Comparison of ENCODE assay signal across 8 cellular contexts in the genomic region with DNA sequence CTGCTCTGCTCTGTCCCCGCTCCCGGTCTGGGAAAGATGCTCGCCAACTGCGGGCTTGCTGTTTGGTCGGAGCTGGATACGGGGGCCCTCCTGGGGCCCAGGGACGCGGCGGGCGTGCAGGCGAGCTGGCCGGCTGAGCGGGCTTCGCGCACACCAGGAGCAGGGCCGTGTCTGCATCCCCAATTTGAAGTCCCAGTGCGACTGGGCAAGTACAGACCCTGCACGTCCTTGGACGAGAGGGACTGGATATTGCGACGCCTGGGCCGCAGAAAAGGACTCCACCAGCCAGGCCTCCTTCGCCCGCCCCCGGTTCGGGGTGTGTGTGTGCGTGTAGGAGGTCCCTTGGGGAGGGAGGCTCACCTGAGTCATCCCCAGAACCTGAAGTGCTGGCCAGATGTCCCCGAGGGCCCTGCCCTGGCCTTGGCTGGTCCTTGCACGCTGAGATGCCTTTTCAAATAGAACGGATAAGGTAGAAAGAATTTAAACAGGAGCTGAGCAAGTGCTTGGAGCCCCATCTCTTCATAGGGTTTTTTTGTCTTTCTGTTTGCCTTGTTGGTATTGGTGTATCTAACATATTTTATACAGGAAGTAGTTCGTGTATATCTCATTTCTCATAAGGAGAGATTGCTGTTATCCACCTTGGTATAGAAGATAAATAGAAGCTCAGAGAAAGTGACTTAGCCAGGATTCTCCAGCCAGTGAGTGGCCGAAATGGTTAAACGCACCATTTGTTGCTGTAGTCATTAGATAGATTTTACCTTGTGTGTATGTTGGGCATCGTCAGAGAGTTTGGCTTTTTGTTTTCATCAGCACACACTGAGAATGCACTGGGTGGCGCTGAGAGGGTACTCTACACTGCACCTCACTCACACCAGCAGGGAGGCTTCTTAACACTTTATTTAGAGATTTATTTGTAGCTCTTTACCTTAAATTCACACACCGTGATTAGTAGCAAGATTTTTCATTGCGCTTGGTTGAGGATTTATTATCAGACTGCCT. TPM values are rescaled to one million over a fixed set of nuclear protein-coding genes. Genes with fewer than 3 reads are reported as not detected.
DNase-seq lines count a peak whose midpoint lies in the region; ATAC-seq and TF ChIP-seq lines count a peak whose summit lies in the region.

No MANE protein-coding gene starts in this region.

- intact Hi-C loops in CD8-positive, alpha-beta T cell (cut with DNase I, micrococcal nuclease): loop anchor here in 1 of 2 experiments (5.0 kb wide), 1 partner anchor 296 kb away; no protein-coding TSS in a partner anchor
- intact Hi-C loops in lower lobe of right lung (cut with DNase I): no loop called here

- peak overlapping the region; percentile 59 for H3K27ac ChIP-seq in CD8-positive, alpha-beta T cell (ENCODE audit: low read depth, low read length)
- peak overlapping the region; percentile 93 for H3K27ac ChIP-seq in lower lobe of right lung

- H3K36me3 Mint-ChIP-seq in CD8-positive, alpha-beta T cell: peaks cover 9% of the 10 kb centered on the region
- H3K36me3 Mint-ChIP-seq in T-cell: no peaks in the 10 kb centered on the region
- no peaks in the 10 kb centered on the region for H3K36me3 Mint-ChIP-seq in stimulated activated memory B cell treated with anti-CD40 and anti-IgM and Interleukin-4, amounts not matched to agents 10 μg/mL and 1 μg/mL and 100 μg/mL, for 72 hours

- no peaks in the 10 kb centered on the region for H3K9me3 ChIP-seq in CD8-positive, alpha-beta T cell (ENCODE audit: low read length)
- no peaks in the 10 kb centered on the region for H3K9me3 ChIP-seq in lower lobe of right lung

- DNase-seq in CD8-positive, alpha-beta T cell: peak in 6 of 7 experiments; percentile 7 to 56 (median 28)
- DNase-seq in T-cell (peak in 14 of 34 experiments; percentile 6 to 35 (median 16)), lower lobe of right lung (no peak), NCI-H446 treated with DMSO at 0.1 percent for 48 hours (lab: John Stamatoyannopoulos, UW) (no peak)
- peak; percentile 16 for DNase-seq in central memory CD4-positive, alpha-beta T cell

- peaks cover 39% of the 10 kb centered on the region for H3K4me1 Mint-ChIP-seq in CD8-positive, alpha-beta T cell (ENCODE audit: low read depth)
- H3K4me1 Mint-ChIP-seq in T-cell: peaks cover 32 to 49% (median 48%) of the 10 kb centered on the region in 3 donors
- peaks cover 29% of the 10 kb centered on the region for H3K4me1 Mint-ChIP-seq in stimulated activated memory B cell treated with anti-CD40 and anti-IgM and Interleukin-4, amounts not matched to agents 10 μg/mL and 1 μg/mL and 100 μg/mL, for 72 hours

- TF ChIP-seq CTCF in CD8-positive, alpha-beta T cell (IDR thresholded peaks at IDR 0.05): no peak
- TF ChIP-seq CTCF in lower lobe of right lung (IDR thresholded peaks at IDR 0.05): no peak

- H3K4me3 Mint-ChIP-seq in CD8-positive, alpha-beta T cell: peak overlapping the region; percentile 93
- H3K4me3 Mint-ChIP-seq in T-cell: peak overlapping the region; percentile 89 to 93 (median 91)
- peak overlapping the region; percentile 96 for H3K4me3 Mint-ChIP-seq in stimulated activated memory B cell treated with anti-CD40 and anti-IgM and Interleukin-4, amounts not matched to agents 10 μg/mL and 1 μg/mL and 100 μg/mL, for 72 hours

- H3K27ac Mint-ChIP-seq in CD8-positive, alpha-beta T cell: peak overlapping the region; percentile 87
- peak overlapping the region; percentile 73 to 83 for H3K27ac Mint-ChIP-seq in T-cell
- peak overlapping the region; percentile 94 for H3K27ac Mint-ChIP-seq in stimulated activated memory B cell treated with anti-CD40 and anti-IgM and Interleukin-4, amounts not matched to agents 10 μg/mL and 1 μg/mL and 100 μg/mL, for 72 hours

- no peaks in the 10 kb centered on the region for H3K27me3 ChIP-seq in CD8-positive, alpha-beta T cell (ENCODE audit: insufficient read depth, low read length)
- H3K27me3 ChIP-seq in lower lobe of right lung (ENCODE audit: low read depth): no peaks in the 10 kb centered on the region

- CTCF ChIA-PET in CD8-positive, alpha-beta T cell (lab: Charles Lee): interaction anchor here (0.6 to 0.7 kb wide), 2 partner anchors 9 to 88 kb away, joined by 3 read pairs; no protein-coding TSS in a partner anchor
- CTCF ChIA-PET in T-cell (lab: Charles Lee): interaction anchor here (0.6 to 1.3 kb wide), 2 partner anchors 158 to 299 kb away, joined by 3 read pairs; no protein-coding TSS in a partner anchor

- peaks cover 23% of the 10 kb centered on the region for H3K4me1 ChIP-seq in CD8-positive, alpha-beta T cell (ENCODE audit: insufficient read depth, low read length)
- H3K4me1 ChIP-seq in lower lobe of right lung: peaks cover 37% of the 10 kb centered on the region

- peaks cover 5% of the 10 kb centered on the region for H3K9me3 Mint-ChIP-seq in CD8-positive, alpha-beta T cell
- H3K9me3 Mint-ChIP-seq in T-cell: peaks cover 0 to 4% (median 0%) of the 10 kb centered on the region in 3 donors
- H3K9me3 Mint-ChIP-seq in stimulated activated memory B cell treated with anti-CD40 and anti-IgM and Interleukin-4, amounts not matched to agents 10 μg/mL and 1 μg/mL and 100 μg/mL, for 72 hours: peaks cover 2% of the 10 kb centered on the region

- ATAC-seq in CD8-positive, alpha-beta T cell: peak; percentile 43
- ATAC-seq in GM19025 (IDR thresholded peaks at IDR 0.05; ENCODE audit: low read depth, unreplicated experiment) (peak; percentile 44), HG03159 (IDR thresholded peaks at IDR 0.05; ENCODE audit: unreplicated experiment) (peak; percentile 35), T-cell (replicated peaks in 1 of 4) (peak; percentile 37 to 44 (median 40)), lower lobe of right lung (peak; percentile 57 to 66)
- peak; percentile 87 for ATAC-seq in stimulated activated memory B cell treated with anti-CD40 and anti-IgM and Interleukin-4, amounts not matched to agents 10 μg/mL and 1 μg/mL and 100 μg/mL, for 72 hours

- peak overlapping the region; percentile 85 for H3K4me3 ChIP-seq in CD8-positive, alpha-beta T cell (ENCODE audit: low read depth, low read length)
- peak overlapping the region; percentile 94 for H3K4me3 ChIP-seq in lower lobe of right lung

- no peaks in the 10 kb centered on the region for H3K27me3 Mint-ChIP-seq in CD8-positive, alpha-beta T cell (ENCODE audit: low read depth)
- no peaks in the 10 kb centered on the region for H3K27me3 Mint-ChIP-seq in T-cell
- no peaks in the 10 kb centered on the region for H3K27me3 Mint-ChIP-seq in stimulated activated memory B cell treated with anti-CD40 and anti-IgM and Interleukin-4, amounts not matched to agents 10 μg/mL and 1 μg/mL and 100 μg/mL, for 72 hours

- POLR2A ChIA-PET in CD8-positive, alpha-beta T cell (lab: Charles Lee): interaction anchor here (0.9 to 2.8 kb wide), 2 partner anchors 96 to 99 kb away, joined by 3 to 15 read pairs; no protein-coding TSS in a partner anchor
- POLR2A ChIA-PET in T-cell (lab: Charles Lee): no interaction called here

- H3K36me3 ChIP-seq in CD8-positive, alpha-beta T cell (ENCODE audit: insufficient read depth, low read length): no peaks in the 10 kb centered on the region
- H3K36me3 ChIP-seq in lower lobe of right lung: no peaks in the 10 kb centered on the region

RNA-seq across cellular contexts. Expression of a gene that starts 1.1 kb away (rescaled TPM):
- 10 to 100 TPM; 23.4 to 25.6 TPM for total RNA-seq in CD8-positive, alpha-beta T cell
- total RNA-seq in T-cell (10 to 100 TPM; 22.2 to 34.3 (median 29.2) TPM), lower lobe of right lung (27.4 TPM)

RNA-seq across cellular contexts. Expression of a gene that starts 54.9 kb away (rescaled TPM):
- total RNA-seq in CD8-positive, alpha-beta T cell: 1 to 10 TPM; 1.2 to 1.3 TPM
- total RNA-seq in T-cell (1 to 10 TPM in 4 of 5 donors, under 1 TPM in 1; 0.47 to 3.1 (median 2.1) TPM), lower lobe of right lung (51.3 TPM)

Comparison
In these comparisons a context has a peak if more than half of its experiments do, and no peak if none do; other contexts are left out.
1. ATAC-seq: peak in every context shown above with its lines; median percentile 87 in stimulated activated memory B cell treated with anti-CD40 and anti-IgM and Interleukin-4, amounts not matched to agents 10 μg/mL and 1 μg/mL and 100 μg/mL, for 72 hours; 62 in lower lobe of right lung; 44 in GM19025; 43 in CD8-positive, alpha-beta T cell; 40 in T-cell; 35 in HG03159.
2. DNase-seq: peak in CD8-positive, alpha-beta T cell (6 of 7) and central memory CD4-positive, alpha-beta T cell (single experiment); none in lower lobe of right lung (single experiment) and NCI-H446 treated with DMSO at 0.1 percent for 48 hours (single experiment).
3. RNA of a gene that starts 54.9 kb away (total RNA-seq): 51.3 TPM in lower lobe of right lung (single experiment); 0.47 to 3.1 TPM in T-cell and 1.2 to 1.3 TPM in CD8-positive, alpha-beta T cell; every median in the first group is over 10 times any median in the second.
4. Peak in every context shown above with its lines, with median percentiles within 50 percentile points of each other: H3K27ac Mint-ChIP-seq and H3K4me3 Mint-ChIP-seq.